In genomic region chr2:152925540-152926448, GRCh38 we compare ENCODE assay signal across 8 cellular contexts.
DNase-seq lines count a peak whose midpoint lies in the region; ATAC-seq and TF ChIP-seq lines count a peak whose summit lies in the region.

No MANE protein-coding gene starts in this region.

- H3K4me1 Mint-ChIP-seq in stimulated activated naive B cell treated with anti-CD40 and anti-IgM and Interleukin-4, amounts not matched to agents 10 μg/mL and 1 μg/mL and 100 μg/mL, for 72 hours, result no peaks in the 10 kb centered on the region

- in situ Hi-C loops in astrocyte of the spinal cord (cut with HindIII; ENCODE audit: low sequenced_read_pairs), result no loop called here

- H3K27me3 ChIP-seq in H7 (ENCODE audit: control insufficient read depth, insufficient read depth, low read length), result no peaks in the 10 kb centered on the region

- peak; percentile 18 for DNase-seq in activated naive CD4-positive, alpha-beta T cell treated with Interleukin-2 at 50 U/mL for 16 hours
- DNase-seq in activated naive CD4-positive, alpha-beta T cell (lab: John Stamatoyannopoulos, UW), result no peak
- DNase-seq in H7, result peak; percentile 16
- DNase-seq in KG1 (lab: John Stamatoyannopoulos, UW), result peak; percentile 18
- DNase-seq in RKO (ENCODE audit: low spot score), result peak; percentile 67
- DNase-seq in astrocyte of the spinal cord (ENCODE audit: low read depth, low spot score), result peak; percentile 29
- DNase-seq in left kidney (ENCODE audit: low read depth, low spot score), result peak; percentile 84
- DNase-seq in stimulated activated naive B cell treated with anti-CD40 and anti-IgM and Interleukin-4, amounts not matched to agents 10 μg/mL and 1 μg/mL and 100 μg/mL, for 72 hours, result no peak

- ATAC-seq in stimulated activated naive B cell treated with anti-CD40 and anti-IgM and Interleukin-4, amounts not matched to agents 10 μg/mL and 1 μg/mL and 100 μg/mL, for 72 hours (replicated peaks), result peak; percentile 47 to 58

- H3K36me3 ChIP-seq in H7 (replicated peaks; ENCODE audit: control insufficient read depth, insufficient read depth, low read length), result no peaks in the 10 kb centered on the region

- H3K27me3 Mint-ChIP-seq in stimulated activated naive B cell treated with anti-CD40 and anti-IgM and Interleukin-4, amounts not matched to agents 10 μg/mL and 1 μg/mL and 100 μg/mL, for 72 hours, result no peaks in the 10 kb centered on the region

- no peak overlapping the region for H3K4me3 Mint-ChIP-seq in stimulated activated naive B cell treated with anti-CD40 and anti-IgM and Interleukin-4, amounts not matched to agents 10 μg/mL and 1 μg/mL and 100 μg/mL, for 72 hours

- TF ChIP-seq CTCF in astrocyte of the spinal cord (IDR thresholded peaks at IDR 0.05; ENCODE audit: low read depth, low read length), result peak; percentile 73

- no peak overlapping the region for H3K4me3 ChIP-seq in H7 (ENCODE audit: insufficient read depth, low read depth, low read length)
- no peak overlapping the region for H3K4me3 ChIP-seq in astrocyte of the spinal cord (ENCODE audit: low read depth, low read length)

- H3K9me3 Mint-ChIP-seq in stimulated activated naive B cell treated with anti-CD40 and anti-IgM and Interleukin-4, amounts not matched to agents 10 μg/mL and 1 μg/mL and 100 μg/mL, for 72 hours, result no peaks in the 10 kb centered on the region

- H3K27ac Mint-ChIP-seq in stimulated activated naive B cell treated with anti-CD40 and anti-IgM and Interleukin-4, amounts not matched to agents 10 μg/mL and 1 μg/mL and 100 μg/mL, for 72 hours, result no peak overlapping the region

- H3K36me3 Mint-ChIP-seq in stimulated activated naive B cell treated with anti-CD40 and anti-IgM and Interleukin-4, amounts not matched to agents 10 μg/mL and 1 μg/mL and 100 μg/mL, for 72 hours, result no peaks in the 10 kb centered on the region

Comparison
In these comparisons a context has a peak if more than half of its experiments do, and no peak if none do; other contexts are left out.
1. DNase-seq: peak in activated naive CD4-positive, alpha-beta T cell treated with Interleukin-2 at 50 U/mL for 16 hours (single experiment), H7 (single experiment), KG1 (single experiment), RKO (single experiment), astrocyte of the spinal cord (single experiment) and left kidney (single experiment); none in activated naive CD4-positive, alpha-beta T cell (0 of 4) and stimulated activated naive B cell treated with anti-CD40 and anti-IgM and Interleukin-4, amounts not matched to agents 10 μg/mL and 1 μg/mL and 100 μg/mL, for 72 hours (single experiment).